Comparison of ENCODE assay signal across 8 cellular contexts in genomic region chr12:117875652-117876491, GRCh38.
DNase-seq lines count a peak whose midpoint lies in the region; FAIRE-seq lines count a peak whose summit lies in the region.

No MANE protein-coding gene starts in this region.

- POLR2A ChIA-PET in activated CD4-positive, alpha-beta memory T cell treated with anti-CD3 and anti-CD28 coated beads for 36 hours (lab: Charles Lee) = interaction anchor here (0.9 to 1.7 kb wide), 7 partner anchors 140 to 260 kb away, joined by 3 to 7 read pairs (median 5); partner anchors contain the start of genes PEBP1, RFC5 and WSB2

- H3K4me1 Mint-ChIP-seq in activated CD4-positive, alpha-beta memory T cell treated with anti-CD3 and anti-CD28 coated beads for 36 hours (ENCODE audit: low read depth) = peaks cover 14% of the 10 kb centered on the region

- DNase-seq in DMS153 (lab: John Stamatoyannopoulos, UW) = peak; percentile 62
- peak; percentile 90 for DNase-seq in NCI-H1105 treated with DMSO at 0.1 percent for 48 hours (lab: John Stamatoyannopoulos, UW)
- DNase-seq in activated CD4-positive, alpha-beta memory T cell treated with anti-CD3 and anti-CD28 coated beads for 36 hours = peak; percentile 66
- peak; percentile 27 to 85 (median 62) for DNase-seq in head of caudate nucleus
- peak; percentile 21 for DNase-seq in stimulated activated naive CD4-positive, alpha-beta T cell treated with Interleukin-2 at 50 U/mL for 16 hours (lab: John Stamatoyannopoulos, UW)
- no peak for DNase-seq in RKO (ENCODE audit: low spot score)
- DNase-seq in HTR-8/SVneo (ENCODE audit: insufficient read length, low spot score) = no peak
- no peak for DNase-seq in SKM-1 treated with dmso at 0.1 percent for 144 hours (lab: John Stamatoyannopoulos, UW; ENCODE audit: unreplicated experiment)

- H3K27ac Mint-ChIP-seq in activated CD4-positive, alpha-beta memory T cell treated with anti-CD3 and anti-CD28 coated beads for 36 hours = no peak overlapping the region

- no peak overlapping the region for H3K4me3 Mint-ChIP-seq in activated CD4-positive, alpha-beta memory T cell treated with anti-CD3 and anti-CD28 coated beads for 36 hours

- FAIRE-seq in HTR-8/SVneo (lab: Jason Lieb, UNC) = no peak

- no peaks in the 10 kb centered on the region for H3K9me3 Mint-ChIP-seq in activated CD4-positive, alpha-beta memory T cell treated with anti-CD3 and anti-CD28 coated beads for 36 hours

- no peaks in the 10 kb centered on the region for H3K36me3 Mint-ChIP-seq in activated CD4-positive, alpha-beta memory T cell treated with anti-CD3 and anti-CD28 coated beads for 36 hours

- intact Hi-C loops in activated CD4-positive, alpha-beta memory T cell treated with anti-CD3 and anti-CD28 coated beads for 36 hours (cut with micrococcal nuclease) = loop anchor here (1.0 to 10.0 kb wide), 6 partner anchors 91 to 501 kb away; partner anchors contain the start of genes KSR2 and SUDS3
- intact Hi-C loops in head of caudate nucleus (cut with DNase I) = loop anchor here (10.0 kb wide), 1 partner anchor 159 kb away; no protein-coding TSS in a partner anchor

- H3K27me3 Mint-ChIP-seq in activated CD4-positive, alpha-beta memory T cell treated with anti-CD3 and anti-CD28 coated beads for 36 hours = peaks cover 13% of the 10 kb centered on the region

- CTCF ChIA-PET in activated CD4-positive, alpha-beta memory T cell treated with anti-CD3 and anti-CD28 coated beads for 36 hours (lab: Charles Lee) = interaction anchor here (0.6 to 2.6 kb wide), 29 partner anchors 8 to 1328 kb away, joined by 3 to 22 read pairs (median 7); partner anchors contain the start of genes PEBP1, RFC5, SUDS3 and WSB2

Comparison
In these comparisons a context has a peak if more than half of its experiments do, and no peak if none do; other contexts are left out.
1. DNase-seq: peak in DMS153 (single experiment), NCI-H1105 treated with DMSO at 0.1 percent for 48 hours (single experiment), activated CD4-positive, alpha-beta memory T cell treated with anti-CD3 and anti-CD28 coated beads for 36 hours (single experiment), head of caudate nucleus (42 of 42) and stimulated activated naive CD4-positive, alpha-beta T cell treated with Interleukin-2 at 50 U/mL for 16 hours (single experiment); none in RKO (single experiment), HTR-8/SVneo (single experiment) and SKM-1 treated with dmso at 0.1 percent for 144 hours (single experiment).